In genomic region chr4:48602222-48602621, GRCh38 we compare ENCODE assay signal across 15 cellular contexts.
DNase-seq lines count a peak whose midpoint lies in the region; ATAC-seq and TF ChIP-seq lines count a peak whose summit lies in the region.
"Had no signal": no experiment of that assay in that cellular context is flagged by ENCODE, and none has a peak within 500 bp of the region (broad histone marks: within the 10 kb centered on the region; RNA-seq: fewer than 3 reads in every experiment).

No MANE protein-coding gene starts in this region.

- peak overlapping the region; percentile 50 for H3K4me2 ChIP-seq in smooth muscle cell

- no peaks in the 10 kb centered on the region for H3K79me2 ChIP-seq in smooth muscle cell (ENCODE audit: low read depth)

- H3K4me1 ChIP-seq in smooth muscle cell (ENCODE audit: low read depth) = no peaks in the 10 kb centered on the region

- no peak for TF ChIP-seq CTCF in smooth muscle cell (IDR thresholded peaks at IDR 0.05; ENCODE audit: borderline replicate concordance, insufficient read depth, poor library complexity, severe bottlenecking)

- H3K27me3 ChIP-seq in smooth muscle cell (ENCODE audit: low read depth) = no peaks in the 10 kb centered on the region

- H3K9me3 ChIP-seq in smooth muscle cell (replicated peaks; ENCODE audit: low read depth) = no peaks in the 10 kb centered on the region

- H3K36me3 ChIP-seq in smooth muscle cell (ENCODE audit: low read depth) = no peaks in the 10 kb centered on the region

- peak overlapping the region; percentile 2 for H3K4me3 ChIP-seq in smooth muscle cell
- H3K4me3 ChIP-seq: K562 had no signal

- H3F3A ChIP-seq in smooth muscle cell (ENCODE audit: low read depth) = no peaks in the 10 kb centered on the region

- no peaks in the 10 kb centered on the region for H4K20me1 ChIP-seq in smooth muscle cell (ENCODE audit: low read depth)

- peak overlapping the region; percentile 40 for H3K9ac ChIP-seq in smooth muscle cell (ENCODE audit: low read depth)

- H2AFZ ChIP-seq in smooth muscle cell (ENCODE audit: low read depth) = no peak overlapping the region

- DNase-seq in DMS 273 (lab: John Stamatoyannopoulos, UW; ENCODE audit: unreplicated experiment) (peak; percentile 27), DMS 273 treated with DMSO at 0.1 percent for 48 hours (lab: John Stamatoyannopoulos, UW) (no peak), RKO (ENCODE audit: low spot score) (peak; percentile 36), fibroblast of peridontal ligament (ENCODE audit: extremely low read depth) (peak; percentile 53), smooth muscle cell (lab: John Stamatoyannopoulos, UW; ENCODE audit: unreplicated experiment) (no peak), COR-L47 (lab: John Stamatoyannopoulos, UW) (no peak)
- DNase-seq: activated T-cell treated with anti-CD3 and anti-CD28 coated beads, Interleukin-2, amount 50 U/mL, for 48 hours; erythroblast; left colon; NCI-H2171; occipital lobe; stimulated activated CD4-positive, alpha-beta T cell treated with anti-CD3 and anti-CD28 coated beads, Interleukin-1b, Interleukin-23, amount 100 ng/mL, for 48 hours had no signal

- peak overlapping the region; percentile 80 for H3K27ac ChIP-seq in smooth muscle cell (ENCODE audit: low read depth)

- WGBS in smooth muscle cell (ENCODE audit: low lambda C conversion rate) = 35% methylated on average over 3 of the region's 3 CpGs

- ATAC-seq in GM19463 (IDR thresholded peaks at IDR 0.05; ENCODE audit: unreplicated experiment) (no peak), GM18873 (IDR thresholded peaks at IDR 0.05; ENCODE audit: low FRiP score, unreplicated experiment) (no peak)
- ATAC-seq: K562 had no signal

Comparison
In these comparisons a context has a peak if more than half of its experiments do, and no peak if none do; other contexts are left out.
1. DNase-seq: peak in DMS 273 (single experiment), RKO (single experiment) and fibroblast of peridontal ligament (single experiment); none in DMS 273 treated with DMSO at 0.1 percent for 48 hours (single experiment), smooth muscle cell (single experiment) and COR-L47 (single experiment).